Comparison of ENCODE assay signal across 17 cellular contexts in genomic region chrX:65576160-65576559, GRCh38. TPM values are rescaled to one million over a fixed set of nuclear protein-coding genes. Genes with fewer than 3 reads are reported as not detected.
DNase-seq lines count a peak whose midpoint lies in the region; ATAC-seq and TF ChIP-seq lines count a peak whose summit lies in the region.
"Had no signal": no experiment of that assay in that cellular context is flagged by ENCODE, and none has a peak within 500 bp of the region (broad histone marks: within the 10 kb centered on the region; RNA-seq: fewer than 3 reads in every experiment).

No MANE protein-coding gene starts in this region.

- CTCF ChIA-PET in MCF 10A (lab: Yijun Ruan, JAX), result interaction anchor here (0.6 to 1.1 kb wide), 3 partner anchors 128 to 442 kb away, joined by 3 to 5 read pairs (median 4); no protein-coding TSS in a partner anchor

- intact Hi-C loops in activated T-helper 1 cell treated with anti-CD3 and anti-CD28 coated beads, Interleukin-12 subunit alpha, Interleukin-12 subunit beta, Interleukin-2, Interleukin-4 antibody, amounts not matched to agents 30 ng/mL and 10 ng/mL and 1 ng/mL, durations not matched to agents 14 hours and 24 hours and 36 hours (cut with micrococcal nuclease), result no loop called here
- intact Hi-C loops in MCF 10A (cut with micrococcal nuclease), result no loop called here

- no peak for DNase-seq in middle frontal gyrus (ENCODE audit: extremely low spot score, low spot score)
- no peak for DNase-seq in activated T-helper 1 cell treated with anti-CD3 and anti-CD28 coated beads, Interleukin-12 subunit alpha, Interleukin-12 subunit beta, Interleukin-2, Interleukin-4 antibody, amounts not matched to agents 30 ng/mL and 10 ng/mL and 1 ng/mL, durations not matched to agents 14 hours and 24 hours and 36 hours (ENCODE audit: low spot score)
- DNase-seq in MCF 10A (ENCODE audit: unreplicated experiment), result no peak
- DNase-seq in NK-92 (lab: John Stamatoyannopoulos, UW; ENCODE audit: unreplicated experiment), result no peak
- DNase-seq: ACHN; C1 segment of cervical spinal cord; CD8-positive, alpha-beta memory T cell; GOT3; NCI-H1105 treated with DMSO at 0.1 percent for 48 hours; NCI-H1694; NCI-H510A treated with DMSO at 0.1 percent for 48 hours; NCI-H774; SHP77 had no signal

- POLR2A ChIA-PET in MCF 10A (lab: Yijun Ruan, JAX), result no interaction called here

- TF ChIP-seq CTCF in MCF 10A (IDR thresholded peaks at IDR 0.05; ENCODE audit: unreplicated experiment), result no peak

- no peak overlapping the region for H3K4me3 Mint-ChIP-seq in activated T-helper 1 cell treated with anti-CD3 and anti-CD28 coated beads, Interleukin-12 subunit alpha, Interleukin-12 subunit beta, Interleukin-2, Interleukin-4 antibody, amounts not matched to agents 30 ng/mL and 10 ng/mL and 1 ng/mL, durations not matched to agents 14 hours and 24 hours and 36 hours
- no peak overlapping the region for H3K4me3 Mint-ChIP-seq in MCF 10A (ENCODE audit: unreplicated experiment)
- H3K4me3 Mint-ChIP-seq: CD8-positive, alpha-beta memory T cell had no signal

- no peak overlapping the region for H3K27ac Mint-ChIP-seq in activated T-helper 1 cell treated with anti-CD3 and anti-CD28 coated beads, Interleukin-12 subunit alpha, Interleukin-12 subunit beta, Interleukin-2, Interleukin-4 antibody, amounts not matched to agents 30 ng/mL and 10 ng/mL and 1 ng/mL, durations not matched to agents 14 hours and 24 hours and 36 hours
- no peak overlapping the region for H3K27ac Mint-ChIP-seq in MCF 10A (ENCODE audit: low read depth, unreplicated experiment)
- H3K27ac Mint-ChIP-seq: CD8-positive, alpha-beta memory T cell had no signal

- no peaks in the 10 kb centered on the region for H3K9me3 Mint-ChIP-seq in activated T-helper 1 cell treated with anti-CD3 and anti-CD28 coated beads, Interleukin-12 subunit alpha, Interleukin-12 subunit beta, Interleukin-2, Interleukin-4 antibody, amounts not matched to agents 30 ng/mL and 10 ng/mL and 1 ng/mL, durations not matched to agents 14 hours and 24 hours and 36 hours
- H3K9me3 Mint-ChIP-seq in MCF 10A (ENCODE audit: unreplicated experiment), result no peaks in the 10 kb centered on the region
- H3K9me3 Mint-ChIP-seq: CD8-positive, alpha-beta memory T cell had no signal

- no peaks in the 10 kb centered on the region for H3K27me3 Mint-ChIP-seq in activated T-helper 1 cell treated with anti-CD3 and anti-CD28 coated beads, Interleukin-12 subunit alpha, Interleukin-12 subunit beta, Interleukin-2, Interleukin-4 antibody, amounts not matched to agents 30 ng/mL and 10 ng/mL and 1 ng/mL, durations not matched to agents 14 hours and 24 hours and 36 hours (ENCODE audit: insufficient read depth)
- no peaks in the 10 kb centered on the region for H3K27me3 Mint-ChIP-seq in MCF 10A (ENCODE audit: insufficient read depth, unreplicated experiment)

- peak; percentile 56 for ATAC-seq in GM19023 (IDR thresholded peaks at IDR 0.05; ENCODE audit: unreplicated experiment)
- ATAC-seq in GM21423 (IDR thresholded peaks at IDR 0.05; ENCODE audit: unreplicated experiment), result peak; percentile 64
- ATAC-seq in HG02884 (IDR thresholded peaks at IDR 0.05; ENCODE audit: unreplicated experiment), result peak; percentile 72
- ATAC-seq: HCT116 had no signal

- H3K4me1 Mint-ChIP-seq in activated T-helper 1 cell treated with anti-CD3 and anti-CD28 coated beads, Interleukin-12 subunit alpha, Interleukin-12 subunit beta, Interleukin-2, Interleukin-4 antibody, amounts not matched to agents 30 ng/mL and 10 ng/mL and 1 ng/mL, durations not matched to agents 14 hours and 24 hours and 36 hours (ENCODE audit: low read depth), result no peaks in the 10 kb centered on the region
- no peaks in the 10 kb centered on the region for H3K4me1 Mint-ChIP-seq in MCF 10A (ENCODE audit: insufficient read depth, unreplicated experiment)
- H3K4me1 Mint-ChIP-seq: CD8-positive, alpha-beta memory T cell had no signal

- no peaks in the 10 kb centered on the region for H3K36me3 Mint-ChIP-seq in activated T-helper 1 cell treated with anti-CD3 and anti-CD28 coated beads, Interleukin-12 subunit alpha, Interleukin-12 subunit beta, Interleukin-2, Interleukin-4 antibody, amounts not matched to agents 30 ng/mL and 10 ng/mL and 1 ng/mL, durations not matched to agents 14 hours and 24 hours and 36 hours (ENCODE audit: low read depth)
- H3K36me3 Mint-ChIP-seq in MCF 10A (ENCODE audit: insufficient read depth, unreplicated experiment), result no peaks in the 10 kb centered on the region
- H3K36me3 Mint-ChIP-seq: CD8-positive, alpha-beta memory T cell had no signal

- no TSS peak for BruUV-seq in MCF 10A (replicated peaks; lab: Mats Ljungman, UMichigan)

RNA-seq across cellular contexts. Expression of gene LAS1L, which starts 41.6 kb away (rescaled TPM):
- total RNA-seq in activated T-helper 1 cell treated with anti-CD3 and anti-CD28 coated beads, Interleukin-12 subunit alpha, Interleukin-12 subunit beta, Interleukin-2, Interleukin-4 antibody, amounts not matched to agents 30 ng/mL and 10 ng/mL and 1 ng/mL, durations not matched to agents 14 hours and 24 hours and 36 hours, result 62.5 and 65.1 TPM in 2 replicates
- 42.2 and 49.8 TPM in 2 replicates for total RNA-seq in MCF 10A (2022)
